ENCODE assay signal across 1 cellular context in the genomic region with DNA sequence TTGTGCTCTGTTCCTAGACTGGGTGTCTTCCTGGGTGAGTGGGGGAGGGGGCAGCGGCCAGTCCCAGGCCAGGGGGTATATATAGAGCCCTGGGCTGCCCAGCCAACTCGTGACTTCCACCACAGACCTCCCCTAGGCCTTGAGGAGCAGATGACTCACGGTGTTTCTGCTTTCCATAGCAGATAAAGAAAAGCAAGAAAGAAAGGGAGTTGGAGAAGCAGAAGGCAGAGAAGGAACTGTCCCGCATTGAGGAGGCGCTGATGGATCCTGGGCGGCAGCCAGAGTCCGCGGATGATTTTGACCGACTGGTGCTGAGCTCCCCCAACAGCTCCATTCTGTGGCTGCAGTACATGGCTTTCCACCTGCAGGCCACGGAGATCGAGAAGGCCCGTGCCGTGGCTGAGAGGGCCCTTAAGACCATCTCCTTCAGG.
TF ChIP-seq lines count a peak whose summit lies in the region.

No MANE protein-coding gene starts in this region.

TF ChIP-seq in IMR-90, 13 proteins besides CTCF, POLR2A, EP300 and RAD21:
- TF ChIP-seq, protein P1, sequence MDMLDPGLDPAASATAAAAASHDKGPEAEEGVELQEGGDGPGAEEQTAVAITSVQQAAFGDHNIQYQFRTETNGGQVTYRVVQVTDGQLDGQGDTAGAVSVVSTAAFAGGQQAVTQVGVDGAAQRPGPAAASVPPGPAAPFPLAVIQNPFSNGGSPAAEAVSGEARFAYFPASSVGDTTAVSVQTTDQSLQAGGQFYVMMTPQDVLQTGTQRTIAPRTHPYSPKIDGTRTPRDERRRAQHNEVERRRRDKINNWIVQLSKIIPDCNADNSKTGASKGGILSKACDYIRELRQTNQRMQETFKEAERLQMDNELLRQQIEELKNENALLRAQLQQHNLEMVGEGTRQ (IDR thresholded peaks at IDR 0.05; ENCODE audit: low read depth, low read length) = 0 out of 2 replicates have a peak, but pooled peaks have one; percentile 8
- TF ChIP-seq RFX5 (IDR thresholded peaks at IDR 0.05; ENCODE audit: low read depth, low read length) (no peak), CEBPB (IDR thresholded peaks at IDR 0.05; ENCODE audit: low read depth, low read length) (no peak)
TF ChIP-seq in IMR-90: peak in this region for 1.
